In genomic region chr15:57896114-57896513, GRCh38 we compare ENCODE assay signal across 27 cellular contexts.
"Had no signal": no experiment of that assay in that cellular context is flagged by ENCODE, and none has a peak within 500 bp of the region (broad histone marks: within the 10 kb centered on the region; RNA-seq: fewer than 3 reads in every experiment).

No MANE protein-coding gene starts in this region.

- H3K4me1 ChIP-seq: parathyroid adenoma, psoas muscle, right lobe of liver, sigmoid colon, stomach, thyroid gland, tibial nerve, upper lobe of left lung had no signal

- H3K79me2 ChIP-seq: parathyroid adenoma had no signal

- H3K9me3 ChIP-seq: neutrophil, ovary, right lobe of liver, stomach, thoracic aorta, thyroid gland, upper lobe of left lung had no signal

- ATAC-seq: naive thymus-derived CD8-positive, alpha-beta T cell; natural killer cell treated with Interleukin-12 subunit alpha and Interleukin-12 subunit beta and Interleukin-15 and Interleukin-18, amount 100 ng/mL, for 72 hours; psoas muscle; right cardiac atrium; right lobe of liver; stimulated activated effector memory CD8-positive, alpha-beta T cell treated with anti-CD3 and anti-CD28 coated beads, Interleukin-12 subunit alpha, Interleukin-12 subunit beta, amount 100 ng/mL, for 72 hours; stimulated activated naive B cell treated with anti-CD40 and anti-IgM and Interleukin-4, amounts not matched to agents 10 μg/mL and 1 μg/mL and 100 μg/mL, for 72 hours had no signal

- H3K9ac ChIP-seq: parathyroid adenoma had no signal

- H3K36me3 ChIP-seq: neutrophil, ovary, right lobe of liver, sigmoid colon, stomach, thoracic aorta, thyroid gland, tibial nerve, upper lobe of left lung, vagina had no signal

- H3K4me3 ChIP-seq: ovary, psoas muscle, right lobe of liver, sigmoid colon, stomach, thoracic aorta, thyroid gland, tibial nerve, upper lobe of left lung, vagina had no signal

- H3K27me3 ChIP-seq: neutrophil, ovary, right lobe of liver, sigmoid colon, stomach, thyroid gland, tibial nerve, upper lobe of left lung, vagina had no signal

- H3K27ac ChIP-seq: neutrophil, ovary, parathyroid adenoma, psoas muscle, right lobe of liver, sigmoid colon, stomach, thyroid gland, tibial nerve, upper lobe of left lung, vagina had no signal

- H2AFZ ChIP-seq: parathyroid adenoma had no signal

- DNase-seq: naive thymus-derived CD8-positive, alpha-beta T cell; nephron progenitor cell; nucleus accumbens; ovary; posterior cingulate gyrus; psoas muscle; right cardiac atrium; right lobe of liver; sigmoid colon; small intestine; stimulated activated CD4-positive, alpha-beta T cell treated with anti-CD3 and anti-CD28 coated beads, Interleukin-15, amount 100 ng/mL, for 24 hours; stimulated activated CD4-positive, alpha-beta T cell treated with anti-CD3 and anti-CD28 coated beads, Interleukin-2, amount 100 ng/mL, for 24 hours; stimulated activated CD4-positive, alpha-beta T cell treated with anti-CD3 and anti-CD28 coated beads, Interleukin-2, amount 100 ng/mL, for 48 hours; stimulated activated CD4-positive, alpha-beta T cell treated with anti-CD3 and anti-CD28 coated beads, Interleukin-4, amount 100 ng/mL, for 24 hours; stimulated activated naive B cell treated with anti-CD40 and anti-IgM and Interleukin-4, amounts not matched to agents 10 μg/mL and 1 μg/mL and 100 μg/mL, for 72 hours; stimulated activated naive CD4-positive, alpha-beta T cell treated with Interleukin-2 at 50 U/mL for 16 hours; stomach; thyroid gland; trophoblast cell; upper lobe of left lung had no signal

- FAIRE-seq: small intestine had no signal
